In genomic region chr10:131980757-131981428, GRCh38 we compare ENCODE assay signal across 8 cellular contexts. TPM values are rescaled to one million over a fixed set of nuclear protein-coding genes. Genes with fewer than 3 reads are reported as not detected.
DNase-seq lines count a peak whose midpoint lies in the region; ATAC-seq, FAIRE-seq and TF ChIP-seq lines count a peak whose summit lies in the region.

No MANE protein-coding gene starts in this region.

- H4K20me1 ChIP-seq in astrocyte (ENCODE audit: insufficient read depth, low read length), result peaks cover 42% of the 10 kb centered on the region
- H4K20me1 ChIP-seq in keratinocyte (ENCODE audit: control insufficient read depth, extremely low read depth, insufficient read depth, low read length), result peaks cover 6% of the 10 kb centered on the region

- H3K4me2 ChIP-seq in astrocyte (ENCODE audit: low read length) (peak overlapping the region; percentile 98), keratinocyte (ENCODE audit: control insufficient read depth, extremely low read depth, insufficient read depth, low read depth, low read length) (peak overlapping the region; percentile 98)

- peaks cover 4% of the 10 kb centered on the region for H3K27me3 Mint-ChIP-seq in astrocyte (ENCODE audit: low read depth, unreplicated experiment)

- H3K4me1 ChIP-seq in HEK293 (ENCODE audit: control insufficient read depth, insufficient read depth, low read length) (no peaks in the 10 kb centered on the region), astrocyte (ENCODE audit: insufficient read depth, low read length) (peaks cover 17% of the 10 kb centered on the region), keratinocyte (ENCODE audit: control insufficient read depth, extremely low read depth, insufficient read depth, low read length) (peaks cover 5% of the 10 kb centered on the region), stomach smooth muscle (ENCODE audit: control insufficient read depth, insufficient read depth, low read length) (peaks cover 29% of the 10 kb centered on the region)

- peak overlapping the region; percentile 83 for H3K9ac ChIP-seq in astrocyte (ENCODE audit: low read length)
- H3K9ac ChIP-seq in keratinocyte (ENCODE audit: control insufficient read depth, extremely low read depth, insufficient read depth, low read length), result peak overlapping the region; percentile 81
- peak overlapping the region; percentile 59 to 76 for H3K9ac ChIP-seq in stomach smooth muscle (ENCODE audit: low read length in 2 of 2)

- ATAC-seq in HG02840 (IDR thresholded peaks at IDR 0.05; ENCODE audit: low FRiP score, unreplicated experiment) (no peak), HG02571 (IDR thresholded peaks at IDR 0.05; ENCODE audit: unreplicated experiment) (no peak)

- POLR2A ChIA-PET in HEK293 (lab: Yijun Ruan, JAX), result no interaction called here
- POLR2A ChIA-PET in HEK293T (lab: Yijun Ruan, JAX), result interaction anchor here (1.0 kb wide), 1 partner anchor 76 kb away, joined by 3 read pairs; no protein-coding TSS in a partner anchor

- H3K79me2 ChIP-seq in astrocyte (ENCODE audit: insufficient read depth, low read length) (peaks cover 51% of the 10 kb centered on the region), keratinocyte (ENCODE audit: control insufficient read depth, insufficient read depth, low read length) (peaks cover 38% of the 10 kb centered on the region)

- CTCF ChIA-PET in HEK293 (lab: Yijun Ruan, JAX), result interaction anchor here (0.7 to 2.4 kb wide), 2 partner anchors 9 to 42 kb away, joined by 3 to 10 read pairs; no protein-coding TSS in a partner anchor
- CTCF ChIA-PET in HEK293T (lab: Yijun Ruan, JAX), result interaction anchor here (1.8 kb wide), 1 partner anchor 42 kb away, joined by 7 read pairs; no protein-coding TSS in a partner anchor

- H3K9me1 ChIP-seq in keratinocyte (ENCODE audit: control insufficient read depth, extremely low read depth, insufficient read depth, low read length), result peaks cover 6% of the 10 kb centered on the region

- no peak for TF ChIP-seq CTCF in HEK293 (tag by site-specific recombination; IDR thresholded peaks at IDR 0.05)
- TF ChIP-seq CTCF in astrocyte (IDR thresholded peaks at IDR 0.05; ENCODE audit: insufficient read depth, low read depth, low read length), result no peak
- no peak for TF ChIP-seq CTCF in keratinocyte (optimal IDR thresholded peaks at IDR 0.05 in 1 of 3, IDR thresholded peaks at IDR 0.05 in 1 of 3, conservative IDR thresholded peaks at IDR 0.05 in 1 of 3; ENCODE audit: extremely low read depth in 1 of 3, insufficient read depth in 2 of 3, low read length in 3 of 3)

- peak overlapping the region; percentile 75 for H3K27ac Mint-ChIP-seq in astrocyte (ENCODE audit: unreplicated experiment)

- DNase-seq in 8988T, result peak; percentile 58
- DNase-seq in astrocyte (ENCODE audit: low read depth), result no peak
- DNase-seq in keratinocyte (ENCODE audit: low read depth, low spot score), result no peak
- DNase-seq in HEK293T (ENCODE audit: extremely low spot score), result no peak

- H3K36me3 Mint-ChIP-seq in astrocyte (ENCODE audit: low read depth, unreplicated experiment), result peaks cover 14% of the 10 kb centered on the region

- no peak for FAIRE-seq in astrocyte (lab: Jason Lieb, UNC)
- FAIRE-seq in keratinocyte (lab: Jason Lieb, UNC), result no peak

- peak overlapping the region; percentile 62 for H2AFZ ChIP-seq in astrocyte (ENCODE audit: low read depth, low read length)
- H2AFZ ChIP-seq in keratinocyte (ENCODE audit: control insufficient read depth, low read length), result peak overlapping the region; percentile 22

- H3K4me3 Mint-ChIP-seq in astrocyte (ENCODE audit: unreplicated experiment), result peak overlapping the region; percentile 90

- H3K4me3 ChIP-seq in HEK293 (ENCODE audit: low read depth, low read length) (peak overlapping the region; percentile 58), astrocyte (ENCODE audit: insufficient read depth, low read depth, low read length) (peak overlapping the region; percentile 78), keratinocyte (ENCODE audit: control insufficient read depth in 2 of 3, extremely low read depth in 1 of 3, insufficient read depth in 2 of 3, low read depth in 1 of 3, low read length in 3 of 3) (peak overlapping the region; percentile 88 to 96 (median 95)), stomach smooth muscle (ENCODE audit: low read length in 2 of 2) (peak overlapping the region; percentile 65 to 88)

- H3K27me3 ChIP-seq in astrocyte (ENCODE audit: insufficient read depth, low read length) (no peaks in the 10 kb centered on the region), keratinocyte (ENCODE audit: control insufficient read depth, extremely low read depth, insufficient read depth, low read length) (peaks cover 3% of the 10 kb centered on the region), stomach smooth muscle (ENCODE audit: control insufficient read depth in 1 of 2, insufficient read depth in 2 of 2, low read length in 2 of 2) (no peaks in the 10 kb centered on the region)

- H3K9me3 Mint-ChIP-seq in astrocyte (ENCODE audit: unreplicated experiment), result no peaks in the 10 kb centered on the region

- no peaks in the 10 kb centered on the region for H3K9me3 ChIP-seq in HEK293 (ENCODE audit: control insufficient read depth, insufficient read depth, low read depth, low read length)
- H3K9me3 ChIP-seq in astrocyte (ENCODE audit: insufficient read depth, low read depth, low read length), result no peaks in the 10 kb centered on the region
- no peaks in the 10 kb centered on the region for H3K9me3 ChIP-seq in keratinocyte (ENCODE audit: control insufficient read depth, low read depth, low read length)
- peaks cover 0 to 3% of the 10 kb centered on the region in 2 donors for H3K9me3 ChIP-seq in stomach smooth muscle (ENCODE audit: control insufficient read depth in 2 of 2, low read length in 2 of 2)

- H3K4me1 Mint-ChIP-seq in astrocyte (ENCODE audit: low read depth, unreplicated experiment), result peaks cover 22% of the 10 kb centered on the region

- dilution Hi-C loops in keratinocyte (cut with MboI; ENCODE audit: extremely low pct_ligation_motif_present, low sequenced_read_pairs), result no loop called here

- H3K36me3 ChIP-seq in HEK293 (ENCODE audit: control insufficient read depth in 2 of 2, insufficient read depth in 1 of 2, low read length in 2 of 2) (peaks cover 0 to 5% of the 10 kb centered on the region in 2 experiments; a peak in 2 of 3 replicates), astrocyte (ENCODE audit: insufficient read depth, low read length) (no peaks in the 10 kb centered on the region), keratinocyte (ENCODE audit: control insufficient read depth in 2 of 2, extremely low read depth in 1 of 2, insufficient read depth in 2 of 2, low read length in 2 of 2) (peaks cover 0 to 6% of the 10 kb centered on the region in 2 experiments), stomach smooth muscle (ENCODE audit: control insufficient read depth in 2 of 2, insufficient read depth in 2 of 2, low read length in 2 of 2) (no peaks in the 10 kb centered on the region)

- H3K27ac ChIP-seq in HEK293 (ENCODE audit: extremely low read depth, low read depth, low read length) (peak overlapping the region; percentile 52; the same call in 1 of the 2 replicates), astrocyte (ENCODE audit: low read depth, low read length) (no peak overlapping the region), keratinocyte (ENCODE audit: control insufficient read depth, insufficient read depth, low read length) (peak overlapping the region; percentile 47), stomach smooth muscle (ENCODE audit: low read length) (no peak overlapping the region)

TF ChIP-seq in HEK293, 187 proteins besides CTCF, POLR2A, EP300 and RAD21:
- no peak for TF ChIP-seq GFI1B (tag by site-specific recombination; IDR thresholded peaks at IDR 0.05)
- TF ChIP-seq ZNF24 (tag by site-specific recombination; IDR thresholded peaks at IDR 0.05), result no peak
- no peak for TF ChIP-seq ZNF426 (tag by site-specific recombination; IDR thresholded peaks at IDR 0.05)
- no peak for TF ChIP-seq ZNF792 (tag by site-specific recombination; IDR thresholded peaks at IDR 0.05)
- TF ChIP-seq ZNF423 (tag by site-specific recombination; IDR thresholded peaks at IDR 0.05), result no peak
- no peak for TF ChIP-seq ZNF140 (tag by site-specific recombination; IDR thresholded peaks at IDR 0.05)
- TF ChIP-seq ZNF623 (tag by site-specific recombination; IDR thresholded peaks at IDR 0.05), result no peak
- peak; percentile 93 for TF ChIP-seq ZNF335 (tag by site-specific recombination; conservative IDR thresholded peaks at IDR 0.05)
- no peak for TF ChIP-seq ZNF624 (tag by site-specific recombination; IDR thresholded peaks at IDR 0.05)

TF ChIP-seq in HEK293T, 16 proteins besides CTCF, POLR2A, EP300 and RAD21:
- TF ChIP-seq BHLHE40 (IDR thresholded peaks at IDR 0.05; ENCODE audit: borderline replicate concordance) (no peak), ARNT (IDR thresholded peaks at IDR 0.05) (no peak), SUZ12 (IDR thresholded peaks at IDR 0.05) (no peak), ZNF384 (IDR thresholded peaks at IDR 0.05) (no peak), L3MBTL2 (conservative IDR thresholded peaks at IDR 0.05) (no peak), FOXM1 (IDR thresholded peaks at IDR 0.05; ENCODE audit: borderline replicate concordance) (no peak), PKNOX1 (IDR thresholded peaks at IDR 0.05) (no peak), HDGF (IDR thresholded peaks at IDR 0.05; ENCODE audit: borderline replicate concordance) (no peak), ELF4 (IDR thresholded peaks at IDR 0.05) (no peak), NFRKB (IDR thresholded peaks at IDR 0.05) (no peak)

RNA-seq across cellular contexts. Expression of gene BNIP3, which starts 0.8 kb away (rescaled TPM):
- 112 and 141 TPM in 2 replicates for total RNA-seq in astrocyte
- 42.7 to 77.9 TPM (median 55.2 TPM) in 3 replicates for polyA plus RNA-seq in keratinocyte
- polyA plus RNA-seq in keratinocyte (2011; ENCODE audit: low read depth), result 45.3 TPM
- polyA plus RNA-seq in keratinocyte (2011; cell fraction: cytosol; rRNA removed), result 55.0 and 56.0 TPM in 2 replicates
- 32.1 and 38.4 TPM in 2 replicates for polyA plus RNA-seq in keratinocyte (2011; cell fraction: nucleus; rRNA removed)
- polyA plus RNA-seq in keratinocyte (2012; ENCODE audit: low replicate concordance), result 42.5 and 44.9 TPM in 2 replicates
- polyA minus RNA-seq in keratinocyte, result 11.4 to 26.2 TPM (median 18.2 TPM) in 3 replicates
- polyA minus RNA-seq in keratinocyte (2011; cell fraction: cytosol; rRNA and poly(A)+ RNA removed), result 45.1 TPM
- 12.8 and 14.2 TPM in 2 replicates for polyA minus RNA-seq in keratinocyte (2011; cell fraction: nucleus; rRNA and poly(A)+ RNA removed)

Comparison
In these comparisons a context has a peak if more than half of its experiments do, and no peak if none do; other contexts are left out.
1. H3K27ac ChIP-seq: peak in HEK293 (single experiment) and keratinocyte (single experiment); none in astrocyte (single experiment) and stomach smooth muscle (single experiment).
2. Peak in every context shown above with its lines, with median percentiles within 50 percentile points of each other: H3K4me3 ChIP-seq and H3K9ac ChIP-seq.